Comparison of ENCODE assay signal across 38 cellular contexts in genomic region chr14:55451950-55452349, GRCh38. TPM values are rescaled to one million over a fixed set of nuclear protein-coding genes. Genes with fewer than 3 reads are reported as not detected.
"Had no signal": no experiment of that assay in that cellular context is flagged by ENCODE, and none has a peak within 500 bp of the region (broad histone marks: within the 10 kb centered on the region; RNA-seq: fewer than 3 reads in every experiment).

No MANE protein-coding gene starts in this region.

- H3K27me3 ChIP-seq: adrenal gland, ascending aorta, brain microvascular endothelial cell, gastrocnemius medialis, hepatocyte, sigmoid colon, thyroid gland, upper lobe of right lung had no signal

- H3K36me3 ChIP-seq: adrenal gland, ascending aorta, brain microvascular endothelial cell, gastrocnemius medialis, left ventricle myocardium inferior, sigmoid colon, thyroid gland, upper lobe of right lung had no signal

- H3K9me3 ChIP-seq: adrenal gland, ascending aorta, gastrocnemius medialis, left ventricle myocardium inferior, psoas muscle, sigmoid colon, thyroid gland, upper lobe of right lung had no signal

- H3K27ac Mint-ChIP-seq: activated naive CD4-positive, alpha-beta T cell treated with anti-CD3 and anti-CD28 coated beads for 36 hours; activated naive CD8-positive, alpha-beta T cell treated with anti-CD3 and anti-CD28 coated beads for 36 hours; activated T-helper 1 cell treated with anti-CD3 and anti-CD28 coated beads, Interleukin-12 subunit alpha, Interleukin-12 subunit beta, Interleukin-2, Interleukin-4 antibody, amounts not matched to agents 30 ng/mL and 10 ng/mL and 1 ng/mL, durations not matched to agents 14 hours and 24 hours and 36 hours; stimulated activated memory B cell treated with anti-CD40 and anti-IgM and Interleukin-4, amounts not matched to agents 10 μg/mL and 1 μg/mL and 100 μg/mL, for 72 hours had no signal

- ATAC-seq: gastrocnemius medialis; psoas muscle; stimulated activated memory B cell treated with anti-CD40 and anti-IgM and Interleukin-4, amounts not matched to agents 10 μg/mL and 1 μg/mL and 100 μg/mL, for 72 hours; stimulated activated naive CD8-positive, alpha-beta T cell treated with anti-CD3 and anti-CD28 coated beads, Interleukin-15, amount 100 ng/mL, for 72 hours; upper lobe of right lung had no signal

- H3K4me3 Mint-ChIP-seq: activated naive CD4-positive, alpha-beta T cell treated with anti-CD3 and anti-CD28 coated beads for 36 hours; activated naive CD8-positive, alpha-beta T cell treated with anti-CD3 and anti-CD28 coated beads for 36 hours; activated T-helper 1 cell treated with anti-CD3 and anti-CD28 coated beads, Interleukin-12 subunit alpha, Interleukin-12 subunit beta, Interleukin-2, Interleukin-4 antibody, amounts not matched to agents 30 ng/mL and 10 ng/mL and 1 ng/mL, durations not matched to agents 14 hours and 24 hours and 36 hours; naive B cell; stimulated activated memory B cell treated with anti-CD40 and anti-IgM and Interleukin-4, amounts not matched to agents 10 μg/mL and 1 μg/mL and 100 μg/mL, for 72 hours; stimulated activated naive CD8-positive, alpha-beta T cell treated with anti-CD3 and anti-CD28 coated beads, Interleukin-15, amount 100 ng/mL, for 72 hours had no signal

- H3K36me3 Mint-ChIP-seq: activated naive CD8-positive, alpha-beta T cell treated with anti-CD3 and anti-CD28 coated beads for 36 hours; naive B cell; stimulated activated memory B cell treated with anti-CD40 and anti-IgM and Interleukin-4, amounts not matched to agents 10 μg/mL and 1 μg/mL and 100 μg/mL, for 72 hours had no signal

- H3K4me1 ChIP-seq: ascending aorta, parathyroid adenoma, psoas muscle had no signal

- H3K4me1 Mint-ChIP-seq: activated naive CD8-positive, alpha-beta T cell treated with anti-CD3 and anti-CD28 coated beads for 36 hours had no signal

- H3K27ac ChIP-seq: adrenal gland, ascending aorta, brain microvascular endothelial cell, gastrocnemius medialis, hepatocyte, left ventricle myocardium inferior, parathyroid adenoma, psoas muscle, sigmoid colon, upper lobe of right lung, VCaP had no signal

- H3K4me3 ChIP-seq: adrenal gland, ascending aorta, gastrocnemius medialis, hepatocyte, left ventricle myocardium inferior, lung, psoas muscle, sigmoid colon, thyroid gland, upper lobe of right lung had no signal

- DNase-seq: activated CD4-positive, alpha-beta T cell treated with anti-CD3 and anti-CD28 coated beads for 48 hours; activated CD4-positive, alpha-beta T cell treated with anti-CD3 and anti-CD28 coated beads, Interleukin-2, amount 50 U/mL, for 48 hours; activated CD8-positive, alpha-beta memory T cell treated with anti-CD3 and anti-CD28 coated beads for 24 hours; activated effector memory CD4-positive, alpha-beta T cell treated with anti-CD3 and anti-CD28 coated beads, Interleukin-2, amount 50 U/mL, for 16 hours; activated naive CD4-positive, alpha-beta T cell treated with anti-CD3 and anti-CD28 coated beads for 36 hours; activated naive CD8-positive, alpha-beta T cell treated with anti-CD3 and anti-CD28 coated beads for 36 hours; activated T-cell treated with anti-CD3 and anti-CD28 coated beads, Interleukin-2, amount 50 U/mL, for 1 hour; adrenal gland; brain microvascular endothelial cell; effector CD8-positive, alpha-beta T cell; gastrocnemius medialis; glutamatergic neuron; islet precursor cell; left ventricle myocardium inferior; naive B cell; nucleus accumbens; psoas muscle; sigmoid colon; small intestine; stimulated activated CD4-positive, alpha-beta T cell treated with anti-CD3 and anti-CD28 coated beads, Interleukin-1b, Interleukin-23, amount 100 ng/mL, for 48 hours; stimulated activated CD4-positive, alpha-beta T cell treated with anti-CD3 and anti-CD28 coated beads, Interleukin-4, amount 100 ng/mL, for 4 hours; stimulated activated CD8-positive, alpha-beta memory T cell treated with anti-CD3 and anti-CD28 coated beads, Interleukin-4, amount 100 ng/mL, for 48 hours; stimulated activated naive CD8-positive, alpha-beta T cell treated with anti-CD3 and anti-CD28 coated beads, Interleukin-15, amount 100 ng/mL, for 72 hours; thyroid gland; upper lobe of right lung had no signal

- H3K9me3 Mint-ChIP-seq: activated naive CD4-positive, alpha-beta T cell treated with anti-CD3 and anti-CD28 coated beads for 36 hours; activated naive CD8-positive, alpha-beta T cell treated with anti-CD3 and anti-CD28 coated beads for 36 hours; activated T-helper 1 cell treated with anti-CD3 and anti-CD28 coated beads, Interleukin-12 subunit alpha, Interleukin-12 subunit beta, Interleukin-2, Interleukin-4 antibody, amounts not matched to agents 30 ng/mL and 10 ng/mL and 1 ng/mL, durations not matched to agents 14 hours and 24 hours and 36 hours; naive B cell; stimulated activated memory B cell treated with anti-CD40 and anti-IgM and Interleukin-4, amounts not matched to agents 10 μg/mL and 1 μg/mL and 100 μg/mL, for 72 hours; stimulated activated naive CD8-positive, alpha-beta T cell treated with anti-CD3 and anti-CD28 coated beads, Interleukin-15, amount 100 ng/mL, for 72 hours had no signal

- H3K27me3 Mint-ChIP-seq: stimulated activated naive CD8-positive, alpha-beta T cell treated with anti-CD3 and anti-CD28 coated beads, Interleukin-15, amount 100 ng/mL, for 72 hours had no signal

RNA-seq across cellular contexts. Expression of gene TBPL2, which starts 11.5 kb away (rescaled TPM):
- total RNA-seq: activated naive CD4-positive, alpha-beta T cell treated with anti-CD3 and anti-CD28 coated beads for 36 hours; activated naive CD8-positive, alpha-beta T cell treated with anti-CD3 and anti-CD28 coated beads for 36 hours; activated T-helper 1 cell treated with anti-CD3 and anti-CD28 coated beads, Interleukin-12 subunit alpha, Interleukin-12 subunit beta, Interleukin-2, Interleukin-4 antibody, amounts not matched to agents 30 ng/mL and 10 ng/mL and 1 ng/mL, durations not matched to agents 14 hours and 24 hours and 36 hours; adrenal gland; ascending aorta; cardiac septum; dermis microvascular lymphatic vessel endothelial cell; epithelial cell of proximal tubule; gastrocnemius medialis; left ventricle myocardium inferior; lung; mesenteric fat pad; mucosa of gallbladder; psoas muscle; sigmoid colon; T-helper 1 cell treated with Interleukin-12 subunit alpha and Interleukin-12 subunit beta and Interleukin-4 antibody, amounts not matched to agents 30 ng/mL and 1 ng/mL, for 36 hours; thyroid gland; upper lobe of right lung had no signal
